8 cellular contexts compared by ENCODE assay signal in the genomic region with DNA sequence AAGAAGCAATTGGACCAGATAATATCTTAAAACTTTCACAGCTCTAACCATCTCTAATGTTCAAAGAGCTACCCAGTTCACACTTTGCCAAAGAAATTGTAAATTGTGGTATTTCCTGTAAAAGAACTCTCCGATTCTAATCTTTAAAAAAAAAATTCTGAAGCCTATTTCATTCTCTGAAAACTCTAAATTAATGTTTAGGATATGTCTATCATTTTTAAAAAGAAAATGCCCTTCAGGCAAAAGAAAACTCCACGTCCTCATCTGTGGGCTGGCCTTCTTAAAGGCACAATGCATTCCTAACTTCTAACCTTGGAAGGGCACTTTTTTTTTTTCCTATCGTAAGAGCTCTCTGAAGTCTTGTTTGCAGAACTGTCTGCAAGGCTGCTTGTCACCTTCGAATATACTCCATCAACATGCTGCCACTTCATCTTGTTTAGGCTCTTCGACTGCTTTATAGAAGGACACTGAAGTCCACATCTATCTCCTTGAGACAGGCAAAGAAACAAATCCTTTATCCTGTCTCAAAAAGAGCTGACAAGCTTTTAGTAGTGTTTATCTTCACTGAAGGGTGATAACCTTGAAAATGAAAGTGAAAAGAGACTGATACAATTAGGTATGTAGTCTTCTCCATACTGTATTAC.
DNase-seq lines count a peak whose midpoint lies in the region; ATAC-seq and TF ChIP-seq lines count a peak whose summit lies in the region.

No MANE protein-coding gene starts in this region.

- no peaks in the 10 kb centered on the region for H3K9me3 ChIP-seq in gastrocnemius medialis

- TF ChIP-seq CTCF in gastrocnemius medialis (IDR thresholded peaks at IDR 0.05 in 4 of 5, conservative IDR thresholded peaks at IDR 0.05 in 1 of 5): no peak

- in situ Hi-C loops in gastrocnemius medialis (cut with MboI; ENCODE audit: low sequenced_read_pairs in 4 of 4): no loop called here

- no peak overlapping the region for H3K4me3 ChIP-seq in gastrocnemius medialis

- peak; percentile 33 for ATAC-seq in HG03039 (IDR thresholded peaks at IDR 0.05; ENCODE audit: unreplicated experiment)
- ATAC-seq in T-cell (replicated peaks in 1 of 4): peak; percentile 22 to 49 (median 34)
- ATAC-seq in gastrocnemius medialis: no peak

- H3K9me3 Mint-ChIP-seq in activated CD4-positive, alpha-beta T cell treated with anti-CD3 and anti-CD28 coated beads, Interleukin-2, amount 10 ng/mL, durations not matched to agents 7 days and 5 days: peaks cover 17% of the 10 kb centered on the region
- H3K9me3 Mint-ChIP-seq in T-cell: no peaks in the 10 kb centered on the region

- CTCF ChIA-PET in activated CD4-positive, alpha-beta T cell treated with anti-CD3 and anti-CD28 coated beads, Interleukin-2, amount 10 ng/mL, durations not matched to agents 7 days and 5 days (lab: Charles Lee): interaction anchor here (0.6 to 8.2 kb wide), 8 partner anchors 12 to 1496 kb away, joined by 3 to 56 read pairs (median 4); no protein-coding TSS in a partner anchor
- CTCF ChIA-PET in T-cell (lab: Charles Lee): interaction anchor here (0.6 to 4.1 kb wide), 9 partner anchors 12 to 133 kb away, joined by 3 to 41 read pairs (median 8); a partner anchor contains a TSS

- H3K36me3 Mint-ChIP-seq in activated CD4-positive, alpha-beta T cell treated with anti-CD3 and anti-CD28 coated beads, Interleukin-2, amount 10 ng/mL, durations not matched to agents 7 days and 5 days (ENCODE audit: low read depth): peaks cover 40% of the 10 kb centered on the region
- no peaks in the 10 kb centered on the region for H3K36me3 Mint-ChIP-seq in T-cell

- DNase-seq in activated CD4-positive, alpha-beta T cell treated with anti-CD3 and anti-CD28 coated beads, Interleukin-2, amount 10 ng/mL, durations not matched to agents 7 days and 5 days: peak; percentile 44
- no peak for DNase-seq in activated CD4-positive, alpha-beta T cell treated with anti-CD3 and anti-CD28 coated beads, Interleukin-2, amount 50 U/mL, for 48 hours
- DNase-seq in T-cell: peak in 4 of 34 experiments; percentile 4 to 46 (median 8)
- peak; percentile 56 for DNase-seq in iris pigment epithelial cell (ENCODE audit: low read depth)
- no peak for DNase-seq in HuH-7.5 (ENCODE audit: low spot score)
- DNase-seq in cardiac septum (ENCODE audit: low spot score): no peak
- DNase-seq in gastrocnemius medialis: no peak

- peak overlapping the region; percentile 89 for H3K4me3 Mint-ChIP-seq in activated CD4-positive, alpha-beta T cell treated with anti-CD3 and anti-CD28 coated beads, Interleukin-2, amount 10 ng/mL, durations not matched to agents 7 days and 5 days
- H3K4me3 Mint-ChIP-seq in T-cell: peak overlapping the region; percentile 82 to 84 (median 84)

- intact Hi-C loops in cardiac septum (cut with DNase I): no loop called here
- intact Hi-C loops in gastrocnemius medialis (cut with DNase I; ENCODE audit: low total_unique reads): no loop called here

- no peaks in the 10 kb centered on the region for H3K27me3 Mint-ChIP-seq in activated CD4-positive, alpha-beta T cell treated with anti-CD3 and anti-CD28 coated beads, Interleukin-2, amount 10 ng/mL, durations not matched to agents 7 days and 5 days
- no peaks in the 10 kb centered on the region for H3K27me3 Mint-ChIP-seq in T-cell

- no peaks in the 10 kb centered on the region for H3K36me3 ChIP-seq in gastrocnemius medialis

- POLR2A ChIA-PET in activated CD4-positive, alpha-beta T cell treated with anti-CD3 and anti-CD28 coated beads, Interleukin-2, amount 10 ng/mL, durations not matched to agents 7 days and 5 days (lab: Charles Lee): interaction anchor here (0.7 to 2.6 kb wide), 6 partner anchors 10 to 213 kb away, joined by 3 to 21 read pairs (median 6); a partner anchor contains a TSS
- POLR2A ChIA-PET in T-cell (lab: Charles Lee): interaction anchor here (0.6 to 4.9 kb wide), 12 partner anchors 11 to 1394 kb away, joined by 3 to 37 read pairs (median 3); a partner anchor contains a TSS

- H3K27ac Mint-ChIP-seq in activated CD4-positive, alpha-beta T cell treated with anti-CD3 and anti-CD28 coated beads, Interleukin-2, amount 10 ng/mL, durations not matched to agents 7 days and 5 days: peak overlapping the region; percentile 100
- peak overlapping the region; percentile 100 for H3K27ac Mint-ChIP-seq in T-cell

- peaks cover 4 to 7% of the 10 kb centered on the region in 2 donors for H3K4me1 ChIP-seq in gastrocnemius medialis

- TF ChIP-seq POLR2A in gastrocnemius medialis (IDR thresholded peaks at IDR 0.05): no peak

- H3K27me3 ChIP-seq in gastrocnemius medialis: no peaks in the 10 kb centered on the region

- no peak overlapping the region for H3K27ac ChIP-seq in gastrocnemius medialis

- H3K4me1 Mint-ChIP-seq in activated CD4-positive, alpha-beta T cell treated with anti-CD3 and anti-CD28 coated beads, Interleukin-2, amount 10 ng/mL, durations not matched to agents 7 days and 5 days: peaks cover 78% of the 10 kb centered on the region
- H3K4me1 Mint-ChIP-seq in T-cell: peaks cover 71 to 78% (median 73%) of the 10 kb centered on the region in 3 donors

Comparison
In these comparisons a context has a peak if more than half of its experiments do, and no peak if none do; other contexts are left out.
1. DNase-seq: peak in activated CD4-positive, alpha-beta T cell treated with anti-CD3 and anti-CD28 coated beads, Interleukin-2, amount 10 ng/mL, durations not matched to agents 7 days and 5 days (single experiment) and iris pigment epithelial cell (single experiment); none in activated CD4-positive, alpha-beta T cell treated with anti-CD3 and anti-CD28 coated beads, Interleukin-2, amount 50 U/mL, for 48 hours (0 of 2), HuH-7.5 (single experiment), cardiac septum (single experiment) and gastrocnemius medialis (0 of 2).
2. ATAC-seq: peak in HG03039 (single experiment) and T-cell (4 of 4); none in gastrocnemius medialis (0 of 2).